Comparison of ENCODE assay signal across 17 cellular contexts in genomic region chr15:63968700-63969099, GRCh38.
DNase-seq lines count a peak whose midpoint lies in the region; TF ChIP-seq lines count a peak whose summit lies in the region.
"Had no signal": no experiment of that assay in that cellular context is flagged by ENCODE, and none has a peak within 500 bp of the region (broad histone marks: within the 10 kb centered on the region; RNA-seq: fewer than 3 reads in every experiment).

No MANE protein-coding gene starts in this region.

- H3K9ac ChIP-seq in Loucy (ENCODE audit: low read depth, low read length, poor library complexity, severe bottlenecking) = no peak overlapping the region
- H3K9ac ChIP-seq in skeletal muscle tissue (ENCODE audit: low read depth in 1 of 3, low read length in 3 of 3) = no peak overlapping the region

- 0 out of 2 replicates have a peak overlapping the region, but pooled peaks have one; percentile 24 for H2AFZ ChIP-seq in Loucy (ENCODE audit: low read length)

- H3K4me3 ChIP-seq in Loucy (ENCODE audit: low read length, poor library complexity, severe bottlenecking) (no peak overlapping the region), right atrium auricular region (no peak overlapping the region), skeletal muscle tissue (ENCODE audit: low read length in 3 of 3) (no peak overlapping the region)
- H3K4me3 ChIP-seq: SJCRH30 had no signal

- TF ChIP-seq CTCF in Loucy (conservative IDR thresholded peaks at IDR 0.05; ENCODE audit: low read length) (no peak), right atrium auricular region (IDR thresholded peaks at IDR 0.05) (no peak)

- H3K79me2 ChIP-seq in Loucy (ENCODE audit: insufficient read depth, low read length) = no peaks in the 10 kb centered on the region

- peak; percentile 27 for DNase-seq in NCI-H146 (lab: John Stamatoyannopoulos, UW)
- no peak for DNase-seq in NCI-H146 treated with DMSO at 0.1 percent for 48 hours (lab: John Stamatoyannopoulos, UW; ENCODE audit: unreplicated experiment)
- peak; percentile 23 for DNase-seq in right atrium auricular region (ENCODE audit: low spot score)
- no peak for DNase-seq in NCI-H1417 treated with DMSO at 0.1 percent for 48 hours (lab: John Stamatoyannopoulos, UW)
- DNase-seq in HuH-7 (ENCODE audit: low spot score) = no peak
- no peak for DNase-seq in T-helper 9 cell
- DNase-seq: 8988T; amniotic stem cell; CD4-positive, alpha-beta memory T cell; dermis blood vessel endothelial cell; GF-D8; NCI-H1694; SJCRH30; stimulated activated CD4-positive, alpha-beta T cell treated with anti-CD3 and anti-CD28 coated beads, Interleukin-4, amount 100 ng/mL, for 24 hours; stimulated activated naive CD8-positive, alpha-beta T cell treated with anti-CD3 and anti-CD28 coated beads, Interleukin-15, Interleukin-2, amounts not matched to agents 100 U/mL and 50 U/mL, for 24 hours had no signal

- peak overlapping the region; percentile 81 to 89 for H3K27ac ChIP-seq in right atrium auricular region
- peak overlapping the region; percentile 52 for H3K27ac ChIP-seq in skeletal muscle tissue (ENCODE audit: low read depth, low read length)
- H3K27ac ChIP-seq: SJCRH30 had no signal

- no peaks in the 10 kb centered on the region for H4K20me1 ChIP-seq in Loucy (ENCODE audit: insufficient read depth, low read length, poor library complexity, severe bottlenecking)

- H3K9me2 ChIP-seq in Loucy (replicated peaks; ENCODE audit: low read depth, low read length) = no peaks in the 10 kb centered on the region

- 0 out of 2 replicates have a peak, but pooled peaks cover 3% of the 10 kb centered on the region for H3K9me3 ChIP-seq in Loucy (ENCODE audit: insufficient read depth, low read depth, low read length)
- H3K9me3 ChIP-seq in right atrium auricular region = no peaks in the 10 kb centered on the region
- H3K9me3 ChIP-seq in skeletal muscle tissue (ENCODE audit: control insufficient read depth in 3 of 3, low read length in 3 of 3) = no peaks in the 10 kb centered on the region

- H3K36me3 ChIP-seq in Loucy (ENCODE audit: insufficient read depth, low read length) (no peaks in the 10 kb centered on the region), right atrium auricular region (peaks cover 22% of the 10 kb centered on the region), skeletal muscle tissue (ENCODE audit: control insufficient read depth in 3 of 3, insufficient read depth in 3 of 3, low read length in 3 of 3) (peaks cover 13 to 14% (median 13%) of the 10 kb centered on the region in 3 donors)
- H3K36me3 ChIP-seq: SJCRH30 had no signal

- no peaks in the 10 kb centered on the region for H3K27me3 ChIP-seq in Loucy (ENCODE audit: insufficient read depth, low read length, poor library complexity, severe bottlenecking)
- H3K27me3 ChIP-seq in right atrium auricular region = no peaks in the 10 kb centered on the region
- no peaks in the 10 kb centered on the region for H3K27me3 ChIP-seq in skeletal muscle tissue (ENCODE audit: control insufficient read depth in 3 of 3, insufficient read depth in 3 of 3, low read length in 3 of 3)
- H3K27me3 ChIP-seq: SJCRH30 had no signal

- no peak overlapping the region for H3K4me2 ChIP-seq in Loucy (ENCODE audit: low read depth, low read length, poor library complexity, severe bottlenecking)

- no peaks in the 10 kb centered on the region for H3F3A ChIP-seq in Loucy (ENCODE audit: low read depth)

- peaks cover 34% of the 10 kb centered on the region for H3K4me1 ChIP-seq in Loucy (ENCODE audit: insufficient read depth, low read length, poor library complexity, severe bottlenecking)
- H3K4me1 ChIP-seq in right atrium auricular region = peaks cover 0 to 50% of the 10 kb centered on the region in 2 donors
- peaks cover 68 to 75% (median 74%) of the 10 kb centered on the region in 3 donors for H3K4me1 ChIP-seq in skeletal muscle tissue (ENCODE audit: control insufficient read depth in 3 of 3, insufficient read depth in 3 of 3, low read length in 3 of 3)
- H3K4me1 ChIP-seq: SJCRH30 had no signal

Comparison
In these comparisons a context has a peak if more than half of its experiments do, and no peak if none do; other contexts are left out.
1. DNase-seq: peak in NCI-H146 (single experiment) and right atrium auricular region (single experiment); none in NCI-H146 treated with DMSO at 0.1 percent for 48 hours (single experiment), NCI-H1417 treated with DMSO at 0.1 percent for 48 hours (single experiment), HuH-7 (single experiment) and T-helper 9 cell (single experiment).